32 cellular contexts compared by ENCODE assay signal in genomic region chr4:108052511-108052910, GRCh38.
DNase-seq lines count a peak whose midpoint lies in the region; ATAC-seq lines count a peak whose summit lies in the region.
"Had no signal": no experiment of that assay in that cellular context is flagged by ENCODE, and none has a peak within 500 bp of the region (broad histone marks: within the 10 kb centered on the region; RNA-seq: fewer than 3 reads in every experiment).

No MANE protein-coding gene starts in this region.

- ATAC-seq in activated CD8-positive, alpha-beta T cell treated with anti-CD3 and anti-CD28 coated beads, Interleukin-2, amount 10 ng/mL, durations not matched to agents 7 days and 5 days, result no peak
- ATAC-seq in GM18519 (IDR thresholded peaks at IDR 0.05; ENCODE audit: low FRiP score, unreplicated experiment), result no peak
- ATAC-seq in HG02623 (IDR thresholded peaks at IDR 0.05; ENCODE audit: unreplicated experiment), result no peak
- ATAC-seq in HG03095 (IDR thresholded peaks at IDR 0.05; ENCODE audit: unreplicated experiment), result no peak
- ATAC-seq: A549; activated CD4-positive, CD25-positive, alpha-beta regulatory T cell treated with anti-CD3 and anti-CD28 coated beads, Interleukin-2, amount 50 U/mL, for 24 hours; effector memory CD8-positive, alpha-beta T cell; left lobe of liver had no signal

- intact Hi-C loops in CD4-positive, alpha-beta memory T cell (cut with micrococcal nuclease), result loop anchor here (2.0 kb wide), 1 partner anchor 18 kb away; no protein-coding TSS in a partner anchor

- peak overlapping the region; percentile 21 for H3K27ac Mint-ChIP-seq in activated CD4-positive, alpha-beta T cell treated with anti-CD3 and anti-CD28 coated beads, Interleukin-2, amount 10 ng/mL, durations not matched to agents 7 days and 5 days
- H3K27ac Mint-ChIP-seq in CD4-positive, alpha-beta memory T cell, result peak overlapping the region; percentile 38 to 95 (median 72)
- H3K27ac Mint-ChIP-seq in activated CD8-positive, alpha-beta T cell treated with anti-CD3 and anti-CD28 coated beads, Interleukin-2, amount 10 ng/mL, durations not matched to agents 7 days and 5 days, result peak overlapping the region; percentile 76
- H3K27ac Mint-ChIP-seq: effector memory CD8-positive, alpha-beta T cell had no signal

- no peaks in the 10 kb centered on the region for H3K27me3 ChIP-seq in CD4-positive, alpha-beta memory T cell (ENCODE audit: insufficient read depth, low read length)
- H3K27me3 ChIP-seq: MG63, right atrium auricular region, spleen, stomach, thyroid gland, uterus had no signal

- POLR2A ChIA-PET in activated CD4-positive, alpha-beta T cell treated with anti-CD3 and anti-CD28 coated beads, Interleukin-2, amount 10 ng/mL, durations not matched to agents 7 days and 5 days (lab: Charles Lee), result interaction anchor here (0.7 kb wide), 1 partner anchor 512 kb away, joined by 5 read pairs; no protein-coding TSS in a partner anchor
- POLR2A ChIA-PET in CD4-positive, alpha-beta memory T cell (lab: Charles Lee; ENCODE audit: partially characterized antibody), result interaction anchor here (0.6 kb wide), 1 partner anchor 15 kb away, joined by 3 read pairs; no protein-coding TSS in a partner anchor
- POLR2A ChIA-PET in activated CD8-positive, alpha-beta T cell treated with anti-CD3 and anti-CD28 coated beads, Interleukin-2, amount 10 ng/mL, durations not matched to agents 7 days and 5 days (lab: Charles Lee), result interaction anchor here (1.6 kb wide), 1 partner anchor 15 kb away, joined by 11 read pairs; no protein-coding TSS in a partner anchor

- peaks cover 82% of the 10 kb centered on the region for H3K36me3 Mint-ChIP-seq in activated CD4-positive, alpha-beta T cell treated with anti-CD3 and anti-CD28 coated beads, Interleukin-2, amount 10 ng/mL, durations not matched to agents 7 days and 5 days (ENCODE audit: low read depth)
- peaks cover 30 to 78% of the 10 kb centered on the region in 2 donors for H3K36me3 Mint-ChIP-seq in CD4-positive, alpha-beta memory T cell
- H3K36me3 Mint-ChIP-seq in activated CD8-positive, alpha-beta T cell treated with anti-CD3 and anti-CD28 coated beads, Interleukin-2, amount 10 ng/mL, durations not matched to agents 7 days and 5 days (ENCODE audit: low read depth), result peaks cover 78% of the 10 kb centered on the region

- no peak for DNase-seq in activated CD4-positive, alpha-beta T cell treated with anti-CD3 and anti-CD28 coated beads, Interleukin-2, amount 10 ng/mL, durations not matched to agents 7 days and 5 days
- DNase-seq in activated CD4-positive, alpha-beta T cell treated with anti-CD3 and anti-CD28 coated beads for 48 hours, result no peak
- DNase-seq in CD4-positive, alpha-beta memory T cell, result no peak
- no peak for DNase-seq in activated CD8-positive, alpha-beta T cell treated with anti-CD3 and anti-CD28 coated beads, Interleukin-2, amount 10 ng/mL, durations not matched to agents 7 days and 5 days
- peak; percentile 91 for DNase-seq in left kidney (ENCODE audit: low read depth, low spot score)
- DNase-seq: central memory CD4-positive, alpha-beta T cell; cortex of kidney; effector memory CD8-positive, alpha-beta T cell; EL; erythroblast; KBM-7; MG63; NCI-H2029 treated with DMSO at 0.1 percent for 48 hours; NCI-H526; NK-92 treated with Interleukin-12 subunit alpha and Interleukin-12 subunit beta, amount 100 ng/mL, for 24 hours; PC-9; spleen; stimulated activated CD4-positive, alpha-beta T cell treated with anti-CD3 and anti-CD28 coated beads, Interleukin-2, amount 100 ng/mL, for 24 hours; stomach; T-helper 2 cell; thyroid gland; uterus had no signal

- H3K36me3 ChIP-seq in CD4-positive, alpha-beta memory T cell (ENCODE audit: insufficient read depth, low read length), result peaks cover 40% of the 10 kb centered on the region
- H3K36me3 ChIP-seq: MG63, right atrium auricular region, spleen, stomach, thyroid gland, uterus had no signal

- no peaks in the 10 kb centered on the region for H3K9me3 Mint-ChIP-seq in activated CD4-positive, alpha-beta T cell treated with anti-CD3 and anti-CD28 coated beads, Interleukin-2, amount 10 ng/mL, durations not matched to agents 7 days and 5 days
- peaks cover 0 to 2% (median 0%) of the 10 kb centered on the region in 8 donors for H3K9me3 Mint-ChIP-seq in CD4-positive, alpha-beta memory T cell
- no peaks in the 10 kb centered on the region for H3K9me3 Mint-ChIP-seq in activated CD8-positive, alpha-beta T cell treated with anti-CD3 and anti-CD28 coated beads, Interleukin-2, amount 10 ng/mL, durations not matched to agents 7 days and 5 days (ENCODE audit: insufficient read depth)
- H3K9me3 Mint-ChIP-seq: effector memory CD8-positive, alpha-beta T cell had no signal

- H3K4me3 Mint-ChIP-seq in activated CD4-positive, alpha-beta T cell treated with anti-CD3 and anti-CD28 coated beads, Interleukin-2, amount 10 ng/mL, durations not matched to agents 7 days and 5 days, result no peak overlapping the region
- peak overlapping the region in 1 of 8 donors; percentile 38 for H3K4me3 Mint-ChIP-seq in CD4-positive, alpha-beta memory T cell
- H3K4me3 Mint-ChIP-seq in activated CD8-positive, alpha-beta T cell treated with anti-CD3 and anti-CD28 coated beads, Interleukin-2, amount 10 ng/mL, durations not matched to agents 7 days and 5 days, result no peak overlapping the region
- H3K4me3 Mint-ChIP-seq: effector memory CD8-positive, alpha-beta T cell had no signal

- H3K27me3 Mint-ChIP-seq in activated CD4-positive, alpha-beta T cell treated with anti-CD3 and anti-CD28 coated beads, Interleukin-2, amount 10 ng/mL, durations not matched to agents 7 days and 5 days, result no peaks in the 10 kb centered on the region
- no peaks in the 10 kb centered on the region for H3K27me3 Mint-ChIP-seq in CD4-positive, alpha-beta memory T cell
- H3K27me3 Mint-ChIP-seq in activated CD8-positive, alpha-beta T cell treated with anti-CD3 and anti-CD28 coated beads, Interleukin-2, amount 10 ng/mL, durations not matched to agents 7 days and 5 days (ENCODE audit: low read depth), result no peaks in the 10 kb centered on the region

- H3K27ac ChIP-seq in CD4-positive, alpha-beta memory T cell (ENCODE audit: low read depth, low read length), result no peak overlapping the region
- H3K27ac ChIP-seq: A549, HL-60, parathyroid adenoma, PC-9, right atrium auricular region, SK-N-MC, spleen, stomach, thyroid gland, uterus had no signal

- peaks cover 75% of the 10 kb centered on the region for H3K4me1 ChIP-seq in CD4-positive, alpha-beta memory T cell (ENCODE audit: insufficient read depth, low read length)
- H3K4me1 ChIP-seq: A549, parathyroid adenoma, right atrium auricular region, stomach, uterus had no signal

- H3K9me3 ChIP-seq in CD4-positive, alpha-beta memory T cell (ENCODE audit: control insufficient read depth in 1 of 2, low read length in 2 of 2), result no peaks in the 10 kb centered on the region
- H3K9me3 ChIP-seq: A549, MG63, right atrium auricular region, spleen, stomach, thyroid gland, uterus had no signal

- H3K4me1 Mint-ChIP-seq in activated CD4-positive, alpha-beta T cell treated with anti-CD3 and anti-CD28 coated beads, Interleukin-2, amount 10 ng/mL, durations not matched to agents 7 days and 5 days, result peaks cover 89% of the 10 kb centered on the region
- H3K4me1 Mint-ChIP-seq in CD4-positive, alpha-beta memory T cell, result peaks cover 39 to 77% (median 66%) of the 10 kb centered on the region in 4 donors
- peaks cover 80% of the 10 kb centered on the region for H3K4me1 Mint-ChIP-seq in activated CD8-positive, alpha-beta T cell treated with anti-CD3 and anti-CD28 coated beads, Interleukin-2, amount 10 ng/mL, durations not matched to agents 7 days and 5 days (ENCODE audit: low read depth)

- no peak overlapping the region for H3K4me3 ChIP-seq in CD4-positive, alpha-beta memory T cell (ENCODE audit: low read length in 2 of 2)
- H3K4me3 ChIP-seq: A549, MG63, PC-9, right atrium auricular region, SK-N-MC, spleen, stomach, thyroid gland, uterus had no signal

- CTCF ChIA-PET in activated CD4-positive, alpha-beta T cell treated with anti-CD3 and anti-CD28 coated beads, Interleukin-2, amount 10 ng/mL, durations not matched to agents 7 days and 5 days (lab: Charles Lee), result interaction anchor here (0.8 kb wide), 1 partner anchor 84 kb away, joined by 3 read pairs; no protein-coding TSS in a partner anchor
- CTCF ChIA-PET in CD4-positive, alpha-beta memory T cell (lab: Charles Lee; ENCODE audit: partially characterized antibody), result no interaction called here
- CTCF ChIA-PET in activated CD8-positive, alpha-beta T cell treated with anti-CD3 and anti-CD28 coated beads, Interleukin-2, amount 10 ng/mL, durations not matched to agents 7 days and 5 days (lab: Charles Lee), result interaction anchor here (1.7 to 5.7 kb wide), 4 partner anchors 15 to 102 kb away, joined by 3 to 43 read pairs (median 12); no protein-coding TSS in a partner anchor

Comparison
In these comparisons a context has a peak if more than half of its experiments do, and no peak if none do; other contexts are left out.
1. H3K27ac Mint-ChIP-seq: peak in every context shown above with its lines; median percentile 76 in activated CD8-positive, alpha-beta T cell treated with anti-CD3 and anti-CD28 coated beads, Interleukin-2, amount 10 ng/mL, durations not matched to agents 7 days and 5 days; 72 in CD4-positive, alpha-beta memory T cell; 21 in activated CD4-positive, alpha-beta T cell treated with anti-CD3 and anti-CD28 coated beads, Interleukin-2, amount 10 ng/mL, durations not matched to agents 7 days and 5 days.